20 cellular contexts compared by ENCODE assay signal in the genomic region with DNA sequence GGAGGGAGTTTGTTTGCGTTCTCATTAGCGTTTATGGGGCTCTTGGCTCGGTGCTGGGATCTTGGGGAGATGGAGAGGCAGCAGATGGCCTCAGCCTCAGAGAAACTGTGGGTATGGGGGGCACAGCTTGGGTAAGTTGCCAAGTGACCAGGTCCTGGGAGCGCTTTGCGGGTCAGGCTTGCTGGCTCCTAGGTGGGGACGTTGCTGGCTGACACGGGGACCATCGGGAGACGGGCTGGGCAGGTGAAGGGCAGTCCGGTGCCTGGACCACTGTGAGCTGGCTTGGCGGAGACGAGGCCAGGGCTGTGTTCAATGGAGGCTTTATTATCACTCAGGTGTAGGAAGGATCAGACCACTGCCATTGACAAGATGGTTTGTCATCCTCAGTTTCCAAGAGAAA. TPM values are rescaled to one million over a fixed set of nuclear protein-coding genes. Genes with fewer than 3 reads are reported as not detected.
A peak's percentile ranks its signal among the peaks of the same experiment; 100 is the strongest.
DNase-seq lines count a peak whose midpoint lies in the region; ATAC-seq, FAIRE-seq and TF ChIP-seq lines count a peak whose summit lies in the region.
"Had no signal": no experiment of that assay in that cellular context is flagged by ENCODE, and none has a peak within 500 bp of the region (broad histone marks: within the 10 kb centered on the region; RNA-seq: fewer than 3 reads in every experiment).

No MANE protein-coding gene starts in this region.

- in situ Hi-C loops in GM13976 (cut with MboI; ENCODE audit: low sequenced_read_pairs, unreplicated experiment): no loop called here

- no peak for TF ChIP-seq POLR2A in H1 (IDR thresholded peaks at IDR 0.05; ENCODE audit: control extremely low read depth in 1 of 2, low read depth in 2 of 2, low read length in 2 of 2)

- H2AK5ac ChIP-seq in H1 (ENCODE audit: low read depth, low read length): no peak overlapping the region

- no peak overlapping the region for H3K14ac ChIP-seq in H1 (ENCODE audit: insufficient read length)

- no peaks in the 10 kb centered on the region for H3K79me2 ChIP-seq in H1 (ENCODE audit: control insufficient read depth in 1 of 2, insufficient read depth in 2 of 2, low read length in 2 of 2)

- peak overlapping the region; percentile 6 for H2BK20ac ChIP-seq in H1 (ENCODE audit: low read length)

- intact Hi-C loops in activated CD4-positive, alpha-beta memory T cell treated with anti-CD3 and anti-CD28 coated beads for 36 hours (cut with micrococcal nuclease): no loop called here

- no peak overlapping the region for H3K18ac ChIP-seq in H1 (ENCODE audit: extremely low read depth, low read length)

- peak overlapping the region; percentile 87 for H3K27ac Mint-ChIP-seq in activated T-cell treated with anti-CD3 and anti-CD28 coated beads, Interleukin-2, amount 50 U/mL, for 24 hours
- H3K27ac Mint-ChIP-seq in activated CD4-positive, alpha-beta memory T cell treated with anti-CD3 and anti-CD28 coated beads for 36 hours: peak overlapping the region; percentile 59
- peak overlapping the region; percentile 91 for H3K27ac Mint-ChIP-seq in stimulated activated effector memory CD8-positive, alpha-beta T cell treated with anti-CD3 and anti-CD28 coated beads, Interleukin-12 subunit alpha, Interleukin-12 subunit beta, amount 100 ng/mL, for 72 hours

- H3K4me2 ChIP-seq in H1 (ENCODE audit: insufficient read depth in 1 of 2, low read depth in 2 of 2, low read length in 2 of 2): no peak overlapping the region

- no peak overlapping the region for H4K8ac ChIP-seq in H1 (ENCODE audit: extremely low read depth, insufficient read depth, low read length)

- H3K36me3 ChIP-seq in H1 (ENCODE audit: control insufficient read depth in 2 of 4, insufficient read depth in 4 of 4, low read length in 3 of 4): no peaks in the 10 kb centered on the region

- peak overlapping the region; percentile 90 for H2BK120ac ChIP-seq in H1 (replicated peaks; ENCODE audit: low read depth, low read length)

- H3K4me3 Mint-ChIP-seq in activated T-cell treated with anti-CD3 and anti-CD28 coated beads, Interleukin-2, amount 50 U/mL, for 24 hours: no peak overlapping the region
- H3K4me3 Mint-ChIP-seq in activated CD4-positive, alpha-beta memory T cell treated with anti-CD3 and anti-CD28 coated beads for 36 hours: no peak overlapping the region
- H3K4me3 Mint-ChIP-seq in stimulated activated effector memory CD8-positive, alpha-beta T cell treated with anti-CD3 and anti-CD28 coated beads, Interleukin-12 subunit alpha, Interleukin-12 subunit beta, amount 100 ng/mL, for 72 hours: peak overlapping the region; percentile 29
- H3K4me3 Mint-ChIP-seq: brain had no signal

- TF ChIP-seq RAD21 in H1 (IDR thresholded peaks at IDR 0.05 in 1 of 2, conservative IDR thresholded peaks at IDR 0.05 in 1 of 2; ENCODE audit: low read depth in 2 of 2, low read length in 2 of 2): no peak

- no peak overlapping the region for H3K4ac ChIP-seq in H1 (replicated peaks; ENCODE audit: insufficient read length, low read depth, low read length)

- no peaks in the 10 kb centered on the region; a peak in 1 of 7 replicates for H3K27me3 ChIP-seq in H1 (replicated peaks in 1 of 4; ENCODE audit: control insufficient read depth in 3 of 4, extremely low read depth in 1 of 4, insufficient read depth in 3 of 4, low read length in 3 of 4)
- H3K27me3 ChIP-seq: testis had no signal

- H3K4me1 ChIP-seq in H1 (replicated peaks in 1 of 4; ENCODE audit: control insufficient read depth in 3 of 4, insufficient read depth in 4 of 4, low read length in 3 of 4): peaks cover 0 to 13% (median 0%) of the 10 kb centered on the region in 4 experiments; a peak in 2 of 7 replicates
- H3K4me1 ChIP-seq: testis had no signal

- H2BK15ac ChIP-seq in H1 (ENCODE audit: low read length): no peak overlapping the region

- CTCF ChIA-PET in activated CD4-positive, alpha-beta memory T cell treated with anti-CD3 and anti-CD28 coated beads for 36 hours (lab: Charles Lee): interaction anchor here (1.5 kb wide), 1 partner anchor 10 kb away, joined by 3 read pairs; no protein-coding TSS in a partner anchor
- CTCF ChIA-PET in H1 (lab: Charles Lee; ENCODE audit: partially characterized antibody): interaction anchor here (2.8 kb wide), 1 partner anchor 26 kb away, joined by 15 read pairs; no protein-coding TSS in a partner anchor

- H3K56ac ChIP-seq in H1 (replicated peaks; ENCODE audit: insufficient read length, low read depth, low read length): no peak overlapping the region

- peak overlapping the region; percentile 92 for H4K91ac ChIP-seq in H1 (replicated peaks; ENCODE audit: insufficient read length, low read length)

- no peak for TF ChIP-seq EP300 in H1 (IDR thresholded peaks at IDR 0.05; ENCODE audit: borderline replicate concordance in 1 of 2, low read depth in 2 of 2, low read length in 2 of 2)

- H3K9me3 Mint-ChIP-seq in activated T-cell treated with anti-CD3 and anti-CD28 coated beads, Interleukin-2, amount 50 U/mL, for 24 hours: peaks cover 10% of the 10 kb centered on the region
- peaks cover 4% of the 10 kb centered on the region for H3K9me3 Mint-ChIP-seq in activated CD4-positive, alpha-beta memory T cell treated with anti-CD3 and anti-CD28 coated beads for 36 hours
- H3K9me3 Mint-ChIP-seq in stimulated activated effector memory CD8-positive, alpha-beta T cell treated with anti-CD3 and anti-CD28 coated beads, Interleukin-12 subunit alpha, Interleukin-12 subunit beta, amount 100 ng/mL, for 72 hours: peaks cover 7% of the 10 kb centered on the region

- peaks cover 87% of the 10 kb centered on the region for H3K4me1 Mint-ChIP-seq in activated T-cell treated with anti-CD3 and anti-CD28 coated beads, Interleukin-2, amount 50 U/mL, for 24 hours (ENCODE audit: low read depth)
- peaks cover 86% of the 10 kb centered on the region for H3K4me1 Mint-ChIP-seq in activated CD4-positive, alpha-beta memory T cell treated with anti-CD3 and anti-CD28 coated beads for 36 hours (ENCODE audit: low read depth)
- H3K4me1 Mint-ChIP-seq in stimulated activated effector memory CD8-positive, alpha-beta T cell treated with anti-CD3 and anti-CD28 coated beads, Interleukin-12 subunit alpha, Interleukin-12 subunit beta, amount 100 ng/mL, for 72 hours: peaks cover 82% of the 10 kb centered on the region

- no peak overlapping the region for H3K4me3 ChIP-seq in H1 (ENCODE audit: extremely low read depth in 1 of 4, insufficient read depth in 2 of 4, low read depth in 3 of 4, low read length in 4 of 4)
- H3K4me3 ChIP-seq: testis had no signal

- no peak overlapping the region for H2AFZ ChIP-seq in H1 (ENCODE audit: low read length)

- H3K27ac ChIP-seq in H1 (ENCODE audit: low read depth, low read length): no peak overlapping the region
- H3K27ac ChIP-seq: testis had no signal

- peak overlapping the region; percentile 85; the same call in 1 of the 2 replicates for H2BK12ac ChIP-seq in H1 (ENCODE audit: low read depth, low read length)

- H3K9ac ChIP-seq in H1 (replicated peaks in 1 of 4; ENCODE audit: extremely low read depth in 1 of 4, low read depth in 3 of 4, low read length in 3 of 4): no peak overlapping the region

- H3K27me3 Mint-ChIP-seq in activated T-cell treated with anti-CD3 and anti-CD28 coated beads, Interleukin-2, amount 50 U/mL, for 24 hours: no peaks in the 10 kb centered on the region
- H3K27me3 Mint-ChIP-seq in activated CD4-positive, alpha-beta memory T cell treated with anti-CD3 and anti-CD28 coated beads for 36 hours: no peaks in the 10 kb centered on the region
- H3K27me3 Mint-ChIP-seq: brain had no signal

- H3K36me3 Mint-ChIP-seq in activated T-cell treated with anti-CD3 and anti-CD28 coated beads, Interleukin-2, amount 50 U/mL, for 24 hours (ENCODE audit: low read depth): peaks cover 83% of the 10 kb centered on the region
- peaks cover 51% of the 10 kb centered on the region for H3K36me3 Mint-ChIP-seq in activated CD4-positive, alpha-beta memory T cell treated with anti-CD3 and anti-CD28 coated beads for 36 hours
- peaks cover 87% of the 10 kb centered on the region for H3K36me3 Mint-ChIP-seq in stimulated activated effector memory CD8-positive, alpha-beta T cell treated with anti-CD3 and anti-CD28 coated beads, Interleukin-12 subunit alpha, Interleukin-12 subunit beta, amount 100 ng/mL, for 72 hours

- POLR2A ChIA-PET in activated CD4-positive, alpha-beta memory T cell treated with anti-CD3 and anti-CD28 coated beads for 36 hours (lab: Charles Lee): no interaction called here
- POLR2A ChIA-PET in H1 (lab: Charles Lee; ENCODE audit: partially characterized antibody): no interaction called here

- no peak for DNase-seq in activated T-cell treated with anti-CD3 and anti-CD28 coated beads, Interleukin-2, amount 50 U/mL, for 24 hours
- DNase-seq in activated T-cell treated with anti-CD3 and anti-CD28 coated beads for 4 hours (no peak), H1 (ENCODE audit: low read depth in 1 of 2, low spot score in 2 of 2) (no peak), GM13976 (ENCODE audit: low spot score) (no peak)
- DNase-seq in activated CD4-positive, alpha-beta memory T cell treated with anti-CD3 and anti-CD28 coated beads for 36 hours: no peak
- DNase-seq in stimulated activated effector memory CD8-positive, alpha-beta T cell treated with anti-CD3 and anti-CD28 coated beads, Interleukin-12 subunit alpha, Interleukin-12 subunit beta, amount 100 ng/mL, for 72 hours (ENCODE audit: low spot score in 2 of 2): no peak
- DNase-seq: activated gamma-delta T cell treated with Interleukin-2 at 50 U/mL for 16 hours, DMS79 treated with DMSO at 0.1 percent for 48 hours, foreskin fibroblast, hypothalamus, kidney, mesenchymal stem cell, NCI-H1694, RPMI8226, testis had no signal

- 88% methylated on average over 12 of the region's 12 CpGs; no CpG with 5 or more reads in 1 of the 2 experiments for WGBS in H1 (ENCODE audit: extremely low coverage in 1 of 2, insufficient coverage in 1 of 2, insufficient read length in 1 of 2, insufficient replicate concordance in 2 of 2, low coverage in 1 of 2, low lambda C conversion rate in 2 of 2, missing lambda C conversion rate in 1 of 2), 2 experiments

- no peaks in the 10 kb centered on the region for H3K23me2 ChIP-seq in H1 (ENCODE audit: low read depth, low read length)

- peaks cover 3 to 9% of the 10 kb centered on the region in 2 experiments for H3K9me3 ChIP-seq in H1 (ENCODE audit: insufficient read depth in 2 of 2, low read depth in 1 of 2, low read length in 1 of 2)
- H3K9me3 ChIP-seq: testis had no signal

- no peak overlapping the region for H4K5ac ChIP-seq in H1 (ENCODE audit: insufficient read length, low read depth, low read length)

- no peak for TF ChIP-seq CTCF in H1 (IDR thresholded peaks at IDR 0.05; ENCODE audit: control extremely low read depth in 1 of 3, insufficient read depth in 1 of 3, low read depth in 1 of 3, low read length in 3 of 3)
- no peak for TF ChIP-seq CTCF in GM13976 (IDR thresholded peaks at IDR 0.05; ENCODE audit: borderline replicate concordance, control extremely low read depth, extremely low read depth, insufficient read depth, missing control alignments)

- no peak overlapping the region for H3K23ac ChIP-seq in H1 (ENCODE audit: insufficient read length)

- H2BK5ac ChIP-seq in H1 (ENCODE audit: low read depth, low read length): 0 out of 2 replicates have a peak overlapping the region, but pooled peaks have one; percentile 42

- ATAC-seq in stimulated activated effector memory CD8-positive, alpha-beta T cell treated with anti-CD3 and anti-CD28 coated beads, Interleukin-12 subunit alpha, Interleukin-12 subunit beta, amount 100 ng/mL, for 72 hours: no peak
- ATAC-seq in GM21515 (IDR thresholded peaks at IDR 0.05; ENCODE audit: unreplicated experiment) (no peak), HG02981 (IDR thresholded peaks at IDR 0.05; ENCODE audit: unreplicated experiment) (no peak)

- H4K20me1 ChIP-seq in H1 (replicated peaks in 1 of 2; ENCODE audit: control insufficient read depth in 1 of 2, insufficient read depth in 2 of 2, low read length in 2 of 2): no peaks in the 10 kb centered on the region

- no peaks in the 10 kb centered on the region; the same call in 1 of the 2 replicates for H3K79me1 ChIP-seq in H1 (ENCODE audit: low read depth, low read length)

- FAIRE-seq in H1 (lab: Jason Lieb, UNC): no peak
- FAIRE-seq: GM18507, kidney had no signal

RNA-seq across cellular contexts. Expression of gene FGD3, which starts 30.0 kb away (rescaled TPM):
- total RNA-seq in activated CD4-positive, alpha-beta memory T cell treated with anti-CD3 and anti-CD28 coated beads for 36 hours: 10 to 100 TPM; 41.3 to 47.7 TPM
- total RNA-seq in H1 (2021; fragmentation: NEBNext Ultra II Directional; extraction: Animal tissue kit (Norgen Biotek cat#: 25700)): 1.4 and 1.9 TPM in 2 replicates
- polyA plus RNA-seq in H1 (2011; rRNA removed): 1.4 and 2.3 TPM in 2 replicates
- polyA plus RNA-seq in H1 (2011; cell fraction: cytosol; rRNA removed): 2.0 TPM
- 3.2 TPM for polyA plus RNA-seq in H1 (2011; cell fraction: nucleus; rRNA removed)
- polyA plus RNA-seq in H1 (2012, experiment 1 of 2): 0.73 to 1.6 TPM (median 1.2 TPM) in 4 replicates
- 1.0 TPM for polyA plus RNA-seq in H1 (2012, experiment 2 of 2)
- polyA plus RNA-seq in H1 (2013, experiment 1 of 2): 0.51 TPM
- polyA plus RNA-seq in H1 (2013, experiment 2 of 2): 0.53 TPM
- polyA minus RNA-seq in H1 (2011; rRNA and poly(A)+ RNA removed): 1.4 and 1.6 TPM in 2 replicates
- 2.0 TPM for polyA minus RNA-seq in H1 (2011; cell fraction: cytosol; rRNA and poly(A)+ RNA removed)
- polyA minus RNA-seq in H1 (2011; cell fraction: nucleus; rRNA and poly(A)+ RNA removed): 1.4 TPM
- total RNA-seq: H4 had no signal

Comparison
In these comparisons a context has a peak if more than half of its experiments do, and no peak if none do; other contexts are left out.
1. RNA of gene FGD3, which starts 30.0 kb away (total RNA-seq): 41.3 to 47.7 TPM in activated CD4-positive, alpha-beta memory T cell treated with anti-CD3 and anti-CD28 coated beads for 36 hours; 1.4 to 1.9 TPM in H1; every median in the first group is over 10 times any median in the second.
2. Peak in every context shown above with its lines, with median percentiles within 50 percentile points of each other: H3K27ac Mint-ChIP-seq.